Comparison of ENCODE assay signal across 18 cellular contexts in genomic region chr12:11654338-11654737, GRCh38. TPM values are rescaled to one million over a fixed set of nuclear protein-coding genes. Genes with fewer than 3 reads are reported as not detected.
DNase-seq lines count a peak whose midpoint lies in the region; ATAC-seq, FAIRE-seq and TF ChIP-seq lines count a peak whose summit lies in the region.
"Had no signal": no experiment of that assay in that cellular context is flagged by ENCODE, and none has a peak within 500 bp of the region (broad histone marks: within the 10 kb centered on the region; RNA-seq: fewer than 3 reads in every experiment).

No MANE protein-coding gene starts in this region.

- intact Hi-C loops in GM12878 (cut with micrococcal nuclease; ENCODE audit: unreplicated experiment): loop anchor here (5.0 to 10.0 kb wide), 2 partner anchors 358 to 1070 kb away; no protein-coding TSS in a partner anchor
- intact Hi-C loops in adrenal gland (cut with DNase I): loop anchor here in 1 of 2 donors (5.0 kb wide), 1 partner anchor 38 kb away; no protein-coding TSS in a partner anchor

- POLR2A ChIA-PET in GM12878 (lab: Charles Lee): interaction anchor here (0.8 to 1.7 kb wide), 12 partner anchors 63 to 106 kb away, joined by 3 to 12 read pairs (median 4); no protein-coding TSS in a partner anchor
- POLR2A ChIA-PET in CD8-positive, alpha-beta memory T cell (lab: Charles Lee): interaction anchor here (0.5 kb wide), 1 partner anchor 1133 kb away, joined by 3 read pairs; no protein-coding TSS in a partner anchor

- TF ChIP-seq CTCF in GM06990 (IDR thresholded peaks at IDR 0.05; ENCODE audit: insufficient read depth, low read length, poor library complexity, severe bottlenecking) (no peak), GM12878 (IDR thresholded peaks at IDR 0.05 in 2 of 3, conservative IDR thresholded peaks at IDR 0.05 in 1 of 3; ENCODE audit: control insufficient read depth in 2 of 3, extremely low read depth in 1 of 3, insufficient read depth in 1 of 3, low read depth in 3 of 3, low read length in 3 of 3) (no peak), neural crest cell (conservative IDR thresholded peaks at IDR 0.05) (no peak), adrenal gland (IDR thresholded peaks at IDR 0.05) (no peak)

- H3K4me3 ChIP-seq in BLaER1 treated with 17β-estradiol and CSF1 and Interleukin-3, amounts not matched to agents 10 nM and 100 nM: peak overlapping the region in 6 of 10 experiments; percentile 72 to 85 (median 78); a peak in 8 of 20 replicates
- H3K4me3 ChIP-seq in GM06990 (replicated peaks; ENCODE audit: low read depth, low read length) (peak overlapping the region; percentile 16), GM12878 (peak overlapping the region; percentile 85), adrenal gland (no peak overlapping the region)
- no peak overlapping the region for H3K4me3 ChIP-seq in CD8-positive, alpha-beta memory T cell (ENCODE audit: low read length)
- H3K4me3 ChIP-seq: Peyer's patch, testis had no signal

- H3K36me3 ChIP-seq in BLaER1 treated with 17β-estradiol and CSF1 and Interleukin-3, amounts not matched to agents 10 nM and 100 nM: peaks cover 0 to 48% (median 22%) of the 10 kb centered on the region in 11 experiments; a peak in 17 of 22 replicates
- H3K36me3 ChIP-seq in GM06990 (ENCODE audit: control insufficient read depth, insufficient read depth, low read length) (peaks cover 3% of the 10 kb centered on the region), GM12878 (ENCODE audit: control insufficient read depth in 2 of 2, insufficient read depth in 2 of 2, low read length in 1 of 2) (peaks cover 0 to 15% of the 10 kb centered on the region in 2 experiments; a peak in 3 of 4 replicates), adrenal gland (replicated peaks in 1 of 2) (no peaks in the 10 kb centered on the region)
- no peaks in the 10 kb centered on the region for H3K36me3 ChIP-seq in CD8-positive, alpha-beta memory T cell (ENCODE audit: insufficient read depth, low read length)
- H3K36me3 ChIP-seq: Peyer's patch had no signal

- H3K4me1 Mint-ChIP-seq in neural crest cell: peaks cover 64% of the 10 kb centered on the region
- H3K4me1 Mint-ChIP-seq in CD8-positive, alpha-beta memory T cell: peaks cover 51 to 83% (median 72%) of the 10 kb centered on the region in 3 donors

- FAIRE-seq in GM12878 (lab: Jason Lieb, UNC): no peak

- H3K79me2 ChIP-seq in GM12878 (ENCODE audit: control insufficient read depth, insufficient read depth, low read length): peaks cover 96% of the 10 kb centered on the region

- in situ Hi-C loops in GM12878 (cut with MboI): loop anchor here (5.0 kb wide), 4 partner anchors 73 to 373 kb away; no protein-coding TSS in a partner anchor

- 6% methylated on average over 4 of the region's 4 CpGs for WGBS in GM12878 (ENCODE audit: insufficient coverage, insufficient replicate concordance, low lambda C conversion rate, missing lambda C conversion rate)
- WGBS in adrenal gland, 4 donors: 72 to 80% (median 75%) methylated on average over 4 of the region's 4 CpGs

- no peaks in the 10 kb centered on the region for H3K27me3 Mint-ChIP-seq in neural crest cell (ENCODE audit: low read depth)
- no peaks in the 10 kb centered on the region for H3K27me3 Mint-ChIP-seq in CD8-positive, alpha-beta memory T cell
- H3K27me3 Mint-ChIP-seq: activated CD4-positive, alpha-beta T cell treated with anti-CD3 and anti-CD28 coated beads for 36 hours; activated T-cell treated with anti-CD3 and anti-CD28 coated beads, Interleukin-2, amount 50 U/mL, for 24 hours had no signal

- no peaks in the 10 kb centered on the region for H3K36me3 Mint-ChIP-seq in neural crest cell (ENCODE audit: low read depth)
- peaks cover 0 to 14% (median 2%) of the 10 kb centered on the region in 3 donors for H3K36me3 Mint-ChIP-seq in CD8-positive, alpha-beta memory T cell
- H3K36me3 Mint-ChIP-seq: mesothelial cell of epicardium had no signal

- no peak for TF ChIP-seq POLR2A in GM12878 (IDR thresholded peaks at IDR 0.05; ENCODE audit: low read depth, low read length)
- no peak for TF ChIP-seq POLR2A in adrenal gland (IDR thresholded peaks at IDR 0.05)

- peak overlapping the region; percentile 89 to 100 (median 100); a peak in 21 of 22 replicates for H3K27ac ChIP-seq in BLaER1 treated with 17β-estradiol and CSF1 and Interleukin-3, amounts not matched to agents 10 nM and 100 nM
- H3K27ac ChIP-seq in GM12878 (ENCODE audit: control insufficient read depth, insufficient read depth) (peak overlapping the region; percentile 99), adrenal gland (no peak overlapping the region)
- H3K27ac ChIP-seq in CD8-positive, alpha-beta memory T cell (ENCODE audit: low read depth, low read length): no peak overlapping the region
- H3K27ac ChIP-seq: parathyroid adenoma had no signal

- SMC1A ChIA-PET in GM12878 (lab: Charles Lee; ENCODE audit: uncharacterized antibody, unreplicated experiment): interaction anchor here (0.7 to 7.3 kb wide), 28 partner anchors 10 to 378 kb away, joined by 3 to 76 read pairs (median 4); no protein-coding TSS in a partner anchor

- no peak for TF ChIP-seq RAD21 in GM12878 (IDR thresholded peaks at IDR 0.05; ENCODE audit: insufficient read depth, low read depth, low read length)

- H3K4me3 Mint-ChIP-seq in neural crest cell: peak overlapping the region; percentile 45
- H3K4me3 Mint-ChIP-seq in CD8-positive, alpha-beta memory T cell: no peak overlapping the region
- H3K4me3 Mint-ChIP-seq: activated CD4-positive, alpha-beta T cell treated with anti-CD3 and anti-CD28 coated beads for 36 hours; activated T-cell treated with anti-CD3 and anti-CD28 coated beads, Interleukin-2, amount 50 U/mL, for 24 hours; mesothelial cell of epicardium had no signal

- H3K4me1 ChIP-seq in BLaER1 treated with 17β-estradiol and CSF1 and Interleukin-3, amounts not matched to agents 10 nM and 100 nM: peaks cover 64 to 73% (median 66%) of the 10 kb centered on the region in 10 experiments
- peaks cover 21% of the 10 kb centered on the region for H3K4me1 ChIP-seq in GM12878 (ENCODE audit: control insufficient read depth, insufficient read depth, low read length)
- H3K4me1 ChIP-seq in CD8-positive, alpha-beta memory T cell (ENCODE audit: insufficient read depth, low read length): peaks cover 33% of the 10 kb centered on the region
- H3K4me1 ChIP-seq in adrenal gland (replicated peaks in 1 of 2): peaks cover 20 to 50% of the 10 kb centered on the region in 2 donors

- no peaks in the 10 kb centered on the region for H3K9me3 ChIP-seq in BLaER1 treated with 17β-estradiol and CSF1 and Interleukin-3, amounts not matched to agents 10 nM and 100 nM (replicated peaks in 1 of 11)
- H3K9me3 ChIP-seq in GM12878 (replicated peaks; ENCODE audit: control insufficient read depth, insufficient read depth, low read length): no peaks in the 10 kb centered on the region
- no peaks in the 10 kb centered on the region for H3K9me3 ChIP-seq in CD8-positive, alpha-beta memory T cell (ENCODE audit: low read length)
- no peaks in the 10 kb centered on the region for H3K9me3 ChIP-seq in adrenal gland (replicated peaks in 1 of 3)
- H3K9me3 ChIP-seq: Peyer's patch, testis had no signal

- 0 out of 4 replicates have a peak, but pooled peaks of 1 of the 2 experiments have one; percentile 13 for TF ChIP-seq EP300 in GM12878 (IDR thresholded peaks at IDR 0.05; ENCODE audit: borderline replicate concordance in 1 of 2, control insufficient read depth in 1 of 2, low read depth in 2 of 2, low read length in 2 of 2)

- peaks cover 17 to 67% (median 52%) of the 10 kb centered on the region in 11 experiments; a peak in 19 of 22 replicates for H4K20me1 ChIP-seq in BLaER1 treated with 17β-estradiol and CSF1 and Interleukin-3, amounts not matched to agents 10 nM and 100 nM
- no peaks in the 10 kb centered on the region; the same call in 1 of the 2 replicates for H4K20me1 ChIP-seq in GM12878 (ENCODE audit: control insufficient read depth, insufficient read depth)

- no peak overlapping the region for H2AFZ ChIP-seq in GM12878 (ENCODE audit: control insufficient read depth, low read depth, low read length)
- H2AFZ ChIP-seq: parathyroid adenoma had no signal

- CTCF ChIA-PET in GM12878 (lab: Yijun Ruan, JAX): interaction anchor here (0.6 to 3.7 kb wide), 11 partner anchors 48 to 379 kb away, joined by 3 to 16 read pairs (median 3); no protein-coding TSS in a partner anchor
- CTCF ChIA-PET in CD8-positive, alpha-beta memory T cell (lab: Charles Lee): no interaction called here

- peak overlapping the region; percentile 83 to 97 (median 92) for H3K4me2 ChIP-seq in BLaER1 treated with 17β-estradiol and CSF1 and Interleukin-3, amounts not matched to agents 10 nM and 100 nM
- peak overlapping the region; percentile 86 for H3K4me2 ChIP-seq in GM12878 (ENCODE audit: control insufficient read depth, insufficient read depth)

- peak overlapping the region; percentile 97 to 100 (median 99); a peak in 15 of 22 replicates for H3K9ac ChIP-seq in BLaER1 treated with 17β-estradiol and CSF1 and Interleukin-3, amounts not matched to agents 10 nM and 100 nM
- H3K9ac ChIP-seq in GM12878 (ENCODE audit: control insufficient read depth, insufficient read depth, low read length): peak overlapping the region; percentile 98
- H3K9ac ChIP-seq: parathyroid adenoma had no signal

- no peaks in the 10 kb centered on the region for H3K9me3 Mint-ChIP-seq in neural crest cell
- no peaks in the 10 kb centered on the region for H3K9me3 Mint-ChIP-seq in CD8-positive, alpha-beta memory T cell
- H3K9me3 Mint-ChIP-seq: activated T-cell treated with anti-CD3 and anti-CD28 coated beads, Interleukin-2, amount 50 U/mL, for 24 hours; mesothelial cell of epicardium had no signal

- no peak overlapping the region for H3K27ac Mint-ChIP-seq in neural crest cell (ENCODE audit: unreplicated experiment)
- peak overlapping the region in 3 of 8 donors; percentile 42 to 61 (median 47) for H3K27ac Mint-ChIP-seq in CD8-positive, alpha-beta memory T cell
- H3K27ac Mint-ChIP-seq: activated CD4-positive, alpha-beta T cell treated with anti-CD3 and anti-CD28 coated beads for 36 hours; mesothelial cell of epicardium had no signal

- H3K27me3 ChIP-seq in BLaER1 treated with 17β-estradiol and CSF1 and Interleukin-3, amounts not matched to agents 10 nM and 100 nM: no peaks in the 10 kb centered on the region
- H3K27me3 ChIP-seq in GM06990 (replicated peaks; ENCODE audit: control insufficient read depth, insufficient read depth, low read length): no peaks in the 10 kb centered on the region
- H3K27me3 ChIP-seq in GM12878 (replicated peaks in 1 of 2; ENCODE audit: control insufficient read depth in 2 of 2, insufficient read depth in 2 of 2, low read length in 1 of 2): no peaks in the 10 kb centered on the region
- H3K27me3 ChIP-seq in CD8-positive, alpha-beta memory T cell (ENCODE audit: insufficient read depth, low read length, poor library complexity, severe bottlenecking): no peaks in the 10 kb centered on the region
- H3K27me3 ChIP-seq in adrenal gland: no peaks in the 10 kb centered on the region
- H3K27me3 ChIP-seq: Peyer's patch, testis had no signal

- peak; percentile 23 for ATAC-seq in GM12878
- ATAC-seq: activated CD4-positive, alpha-beta T cell treated with anti-CD3 and anti-CD28 coated beads for 36 hours had no signal

- no TSS peak for BruUV-seq in GM12878 (replicated peaks; lab: Mats Ljungman, UMichigan)

- DNase-seq in GM06990 (ENCODE audit: extremely low read depth, insufficient read length): peak; percentile 28
- DNase-seq in GM12878 (ENCODE audit: low read depth, low spot score): peak; percentile 40
- DNase-seq in neural crest cell (ENCODE audit: low read depth, low spot score): no peak
- no peak for DNase-seq in activated CD4-positive, alpha-beta T cell treated with anti-CD3 and anti-CD28 coated beads for 48 hours
- no peak for DNase-seq in NCI-H1694 (lab: John Stamatoyannopoulos, UW)
- DNase-seq in CD8-positive, alpha-beta memory T cell: no peak
- no peak for DNase-seq in adrenal gland
- DNase-seq: activated CD4-positive, alpha-beta T cell treated with anti-CD3 and anti-CD28 coated beads for 36 hours; activated T-cell treated with anti-CD3 and anti-CD28 coated beads, Interleukin-2, amount 50 U/mL, for 24 hours; DMS79; effector CD8-positive, alpha-beta T cell; NCI-H1694 treated with DMSO at 0.1 percent for 48 hours; NCI-H446 treated with DMSO at 0.1 percent for 48 hours; testis had no signal

- RAD21 ChIA-PET in GM12878 (lab: Charles Lee; ENCODE audit: unreplicated experiment): interaction anchor here (0.8 to 7.2 kb wide), 21 partner anchors 9 to 379 kb away, joined by 3 to 75 read pairs (median 4); no protein-coding TSS in a partner anchor

RNA-seq across cellular contexts. Expression of gene ETV6, which starts 4.9 kb away (rescaled TPM):
- total RNA-seq in GM12878 (2013; cell fraction: nucleolus; rRNA removed): 109 and 115 TPM in 2 replicates
- total RNA-seq in GM12878 (2014; rRNA removed): 24.0 and 24.9 TPM in 2 replicates
- 26.3 and 28.4 TPM in 2 replicates for total RNA-seq in GM12878 (2014; rRNA removed; fragmentation: Illumina TruSeq; extraction: Trizol)
- total RNA-seq in GM12878 (2021): 69.7 and 74.8 TPM in 2 replicates
- 18.0 TPM for polyA plus RNA-seq in GM12878 (2011; ENCODE audit: low read depth)
- 27.2 and 29.7 TPM in 2 replicates for polyA plus RNA-seq in GM12878 (2011; rRNA removed)
- 21.0 and 26.5 TPM in 2 replicates for polyA plus RNA-seq in GM12878 (2011; cell fraction: cytosol; rRNA removed)
- 53.6 and 57.2 TPM in 2 replicates for polyA plus RNA-seq in GM12878 (2011; cell fraction: nucleus; rRNA removed)
- polyA plus RNA-seq in GM12878 (2012): 22.0 and 25.1 TPM in 2 replicates
- 32.6 and 34.6 TPM in 2 replicates for polyA plus RNA-seq in GM12878 (2014; fragmentation: Illumina TruSeq; extraction: Trizol)
- polyA plus RNA-seq in GM12878 (2014; fragmentation: Nextera tagmentation; extraction: Ambion mirVana): 10 to 100 TPM in 1 of 2 experiments, 1 to 10 TPM in 1; 6.6 to 10.4 TPM
- 25.1 and 26.3 TPM in 2 replicates for polyA plus RNA-seq in GM12878 (2014; rRNA removed)
- 10 to 100 TPM in 1 of 2 experiments, 1 to 10 TPM in 1; 7.8 to 12.5 TPM for polyA plus RNA-seq in GM12878 (2016; fragmentation: Nextera tagmentation; extraction: Ambion mirVana)
- polyA minus RNA-seq in GM12878 (2011; rRNA and poly(A)+ RNA removed): 52.2 and 65.0 TPM in 2 replicates
- 23.9 and 25.7 TPM in 2 replicates for polyA minus RNA-seq in GM12878 (2011; cell fraction: cytosol; rRNA and poly(A)+ RNA removed)
- 74.2 and 133 TPM in 2 replicates for polyA minus RNA-seq in GM12878 (2011; cell fraction: nucleus; rRNA and poly(A)+ RNA removed)
- 16.1 and 18.7 TPM in 2 replicates for total RNA-seq in neural crest cell
- total RNA-seq in CD8-positive, alpha-beta memory T cell: 10 to 100 TPM; 49.3 to 51.5 TPM
- 6.0 TPM for polyA plus RNA-seq in CD8-positive, alpha-beta memory T cell
- 10 to 100 TPM; 17.3 to 46.6 (median 25.1) TPM for total RNA-seq in adrenal gland
- polyA plus RNA-seq in adrenal gland: 10 to 100 TPM in 2 of 3 donors, 1 to 10 TPM in 1; 9.7 to 13.8 (median 10.8) TPM

Comparison
In these comparisons a context has a peak if more than half of its experiments do, and no peak if none do; other contexts are left out.
1. H3K27ac ChIP-seq: peak in BLaER1 treated with 17β-estradiol and CSF1 and Interleukin-3, amounts not matched to agents 10 nM and 100 nM (11 of 11) and GM12878 (single experiment); none in CD8-positive, alpha-beta memory T cell (single experiment) and adrenal gland (0 of 5).
2. H3K4me3 ChIP-seq: peak in BLaER1 treated with 17β-estradiol and CSF1 and Interleukin-3, amounts not matched to agents 10 nM and 100 nM (6 of 10), GM06990 (single experiment) and GM12878 (single experiment); none in CD8-positive, alpha-beta memory T cell (single experiment) and adrenal gland (0 of 4).
3. DNase-seq: peak in GM06990 (single experiment) and GM12878 (single experiment); none in neural crest cell (single experiment), activated CD4-positive, alpha-beta T cell treated with anti-CD3 and anti-CD28 coated beads for 48 hours (single experiment), NCI-H1694 (single experiment), CD8-positive, alpha-beta memory T cell (0 of 5) and adrenal gland (0 of 7).